18 cellular contexts compared by ENCODE assay signal in genomic region chr14:68690106-68690960, GRCh38.
DNase-seq lines count a peak whose midpoint lies in the region; TF ChIP-seq lines count a peak whose summit lies in the region.
"Had no signal": no experiment of that assay in that cellular context is flagged by ENCODE, and none has a peak within 500 bp of the region (broad histone marks: within the 10 kb centered on the region; RNA-seq: fewer than 3 reads in every experiment).

No MANE protein-coding gene starts in this region.

- DNase-seq in AG08395 (ENCODE audit: low spot score) (peak; percentile 46), NT2/D1 (ENCODE audit: low read depth, low spot score) (no peak), fibroblast of mammary gland (ENCODE audit: low read depth) (peak; percentile 51), NCI-H524 treated with DMSO at 0.1 percent for 48 hours (lab: John Stamatoyannopoulos, UW) (no peak), OCI-M2 (lab: John Stamatoyannopoulos, UW; ENCODE audit: unreplicated experiment) (no peak), ascending aorta (ENCODE audit: low spot score in 2 of 2) (no peak), SJCRH30 (no peak)
- DNase-seq: activated CD4-positive, alpha-beta T cell treated with anti-CD3 and anti-CD28 coated beads, Interleukin-2, amount 50 U/mL, for 4 hours; activated T-cell treated with anti-CD3 and anti-CD28 coated beads, Interleukin-2, amount 50 U/mL, for 72 hours; COR-L47; GDM1; KBM-7; NCI-H1105 treated with DMSO at 0.1 percent for 48 hours; NCI-H226; ovary; SIG-M5; stimulated activated naive CD4-positive, alpha-beta T cell treated with Interleukin-2 at 50 U/mL for 16 hours had no signal

- H3K4me3 ChIP-seq in NT2/D1 (ENCODE audit: insufficient read length, low read depth) (no peak overlapping the region), fibroblast of mammary gland (ENCODE audit: control insufficient read depth, low read depth, low read length) (no peak overlapping the region), neutrophil (ENCODE audit: low read depth in 1 of 2, low read length in 1 of 2) (no peak overlapping the region), ascending aorta (no peak overlapping the region), SJCRH30 (no peak overlapping the region)
- H3K4me3 ChIP-seq: ovary had no signal

- peaks cover 9% of the 10 kb centered on the region for H3K4me1 ChIP-seq in NT2/D1 (ENCODE audit: insufficient read depth, insufficient read length)
- H3K4me1 ChIP-seq in neutrophil (ENCODE audit: control insufficient read depth in 1 of 2, insufficient read depth in 1 of 2, low read depth in 1 of 2, low read length in 1 of 2): peaks cover 21 to 22% of the 10 kb centered on the region in 2 experiments
- H3K4me1 ChIP-seq in ascending aorta: peaks cover 0 to 18% of the 10 kb centered on the region in 2 donors
- H3K4me1 ChIP-seq in SJCRH30: peaks cover 55% of the 10 kb centered on the region

- no peak for TF ChIP-seq CTCF in fibroblast of mammary gland (conservative IDR thresholded peaks at IDR 0.05; ENCODE audit: control insufficient read depth, insufficient read depth, low read depth, low read length)
- no peak for TF ChIP-seq CTCF in neutrophil (IDR thresholded peaks at IDR 0.05)
- TF ChIP-seq CTCF in ascending aorta (IDR thresholded peaks at IDR 0.05): no peak

- H3K36me3 ChIP-seq in NT2/D1 (ENCODE audit: insufficient read depth, insufficient read length, low read length) (no peaks in the 10 kb centered on the region), neutrophil (no peaks in the 10 kb centered on the region), ascending aorta (no peaks in the 10 kb centered on the region), SJCRH30 (no peaks in the 10 kb centered on the region)
- H3K36me3 ChIP-seq: ovary had no signal

- peak overlapping the region; percentile 8 for H3K9ac ChIP-seq in NT2/D1 (ENCODE audit: insufficient read length, low read depth)

- H3K9me3 ChIP-seq in NT2/D1 (ENCODE audit: insufficient read depth, low read length) (no peaks in the 10 kb centered on the region), neutrophil (no peaks in the 10 kb centered on the region), ascending aorta (no peaks in the 10 kb centered on the region), SJCRH30 (replicated peaks) (no peaks in the 10 kb centered on the region)
- H3K9me3 ChIP-seq: ovary had no signal

- H3K27ac ChIP-seq in neutrophil (peak overlapping the region; percentile 2), ascending aorta (no peak overlapping the region), SJCRH30 (no peak overlapping the region)
- H3K27ac ChIP-seq: ovary had no signal

- intact Hi-C loops in ascending aorta (cut with DNase I): no loop called here

- H3K27me3 ChIP-seq in NT2/D1 (ENCODE audit: insufficient read depth, insufficient read length): peaks cover 19% of the 10 kb centered on the region
- H3K27me3 ChIP-seq in neutrophil: peaks cover 13% of the 10 kb centered on the region
- H3K27me3 ChIP-seq in ascending aorta: no peaks in the 10 kb centered on the region
- no peaks in the 10 kb centered on the region for H3K27me3 ChIP-seq in SJCRH30
- H3K27me3 ChIP-seq: ovary had no signal

Comparison
In these comparisons a context has a peak if more than half of its experiments do, and no peak if none do; other contexts are left out.
1. DNase-seq: peak in AG08395 (single experiment) and fibroblast of mammary gland (single experiment); none in NT2/D1 (single experiment), NCI-H524 treated with DMSO at 0.1 percent for 48 hours (single experiment), OCI-M2 (single experiment), ascending aorta (0 of 2) and SJCRH30 (0 of 2).